Comparison of ENCODE assay signal across 13 cellular contexts in the genomic region with DNA sequence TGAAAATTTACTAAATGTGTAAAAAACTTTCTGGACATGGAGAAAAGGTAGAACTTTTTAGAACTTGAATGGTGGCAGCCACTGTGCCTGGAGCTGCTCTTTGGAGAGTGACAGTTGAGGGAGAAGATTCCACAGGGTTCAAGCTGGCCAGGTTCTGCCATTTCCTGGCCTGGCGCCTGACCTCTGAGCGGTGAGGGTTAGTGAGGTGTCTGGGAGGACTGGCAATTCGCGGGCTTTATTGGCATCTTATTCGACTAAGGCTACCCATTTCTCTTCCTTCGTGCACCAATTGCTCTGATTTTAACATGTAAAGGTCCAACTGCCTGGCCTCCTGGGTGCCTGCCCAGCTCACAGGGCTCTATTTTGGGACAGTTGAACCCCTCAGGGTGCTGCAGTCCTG. TPM values are rescaled to one million over a fixed set of nuclear protein-coding genes. Genes with fewer than 3 reads are reported as not detected.
DNase-seq lines count a peak whose midpoint lies in the region; ATAC-seq and TF ChIP-seq lines count a peak whose summit lies in the region.
"Had no signal": no experiment of that assay in that cellular context is flagged by ENCODE, and none has a peak within 500 bp of the region (broad histone marks: within the 10 kb centered on the region; RNA-seq: fewer than 3 reads in every experiment).

No MANE protein-coding gene starts in this region.

- TF ChIP-seq CTCF in choroid plexus epithelial cell (conservative IDR thresholded peaks at IDR 0.05; ENCODE audit: low read depth, low read length) (no peak), upper lobe of left lung (IDR thresholded peaks at IDR 0.05) (no peak), transverse colon (IDR thresholded peaks at IDR 0.05) (no peak)

- no peaks in the 10 kb centered on the region for H3K9me3 Mint-ChIP-seq in activated naive CD4-positive, alpha-beta T cell treated with anti-CD3 and anti-CD28 coated beads, Interleukin-2, amount 10 ng/mL, durations not matched to agents 7 days and 5 days
- no peaks in the 10 kb centered on the region for H3K9me3 Mint-ChIP-seq in naive thymus-derived CD8-positive, alpha-beta T cell
- H3K9me3 Mint-ChIP-seq: activated naive CD8-positive, alpha-beta T cell treated with anti-CD3 and anti-CD28 coated beads for 36 hours; natural killer cell treated with Interleukin-12 subunit alpha and Interleukin-12 subunit beta and Interleukin-15 and Interleukin-18, amount 100 ng/mL, for 72 hours; stimulated activated effector memory CD8-positive, alpha-beta T cell treated with anti-CD3 and anti-CD28 coated beads, Interleukin-12 subunit alpha, Interleukin-12 subunit beta, amount 100 ng/mL, for 72 hours had no signal

- no peak overlapping the region for H3K4me3 Mint-ChIP-seq in activated naive CD4-positive, alpha-beta T cell treated with anti-CD3 and anti-CD28 coated beads, Interleukin-2, amount 10 ng/mL, durations not matched to agents 7 days and 5 days
- no peak overlapping the region for H3K4me3 Mint-ChIP-seq in naive thymus-derived CD8-positive, alpha-beta T cell
- H3K4me3 Mint-ChIP-seq: activated naive CD8-positive, alpha-beta T cell treated with anti-CD3 and anti-CD28 coated beads for 36 hours; natural killer cell treated with Interleukin-12 subunit alpha and Interleukin-12 subunit beta and Interleukin-15 and Interleukin-18, amount 100 ng/mL, for 72 hours; stimulated activated effector memory CD8-positive, alpha-beta T cell treated with anti-CD3 and anti-CD28 coated beads, Interleukin-12 subunit alpha, Interleukin-12 subunit beta, amount 100 ng/mL, for 72 hours had no signal

- H3K27ac ChIP-seq in mesodermal cell (ENCODE audit: low read depth, low read length, severe bottlenecking) (no peak overlapping the region), upper lobe of left lung (peak overlapping the region in 3 of 4 donors; percentile 14 to 90 (median 84)), transverse colon (no peak overlapping the region)

- POLR2A ChIA-PET in naive thymus-derived CD8-positive, alpha-beta T cell (lab: Charles Lee), result no interaction called here

- H3K36me3 ChIP-seq in mesodermal cell (ENCODE audit: control insufficient read depth, insufficient read depth, low read length) (peaks cover 50% of the 10 kb centered on the region), upper lobe of left lung (peaks cover 0 to 34% (median 2%) of the 10 kb centered on the region in 4 donors), transverse colon (no peaks in the 10 kb centered on the region)

- no peak for TF ChIP-seq EP300 in upper lobe of left lung (IDR thresholded peaks at IDR 0.05)
- TF ChIP-seq EP300 in transverse colon (IDR thresholded peaks at IDR 0.05; ENCODE audit: low read depth), result no peak

- peak overlapping the region; percentile 52 for H3K27ac Mint-ChIP-seq in activated naive CD4-positive, alpha-beta T cell treated with anti-CD3 and anti-CD28 coated beads, Interleukin-2, amount 10 ng/mL, durations not matched to agents 7 days and 5 days
- no peak overlapping the region for H3K27ac Mint-ChIP-seq in naive thymus-derived CD8-positive, alpha-beta T cell
- H3K27ac Mint-ChIP-seq: activated naive CD8-positive, alpha-beta T cell treated with anti-CD3 and anti-CD28 coated beads for 36 hours; natural killer cell treated with Interleukin-12 subunit alpha and Interleukin-12 subunit beta and Interleukin-15 and Interleukin-18, amount 100 ng/mL, for 72 hours; stimulated activated effector memory CD8-positive, alpha-beta T cell treated with anti-CD3 and anti-CD28 coated beads, Interleukin-12 subunit alpha, Interleukin-12 subunit beta, amount 100 ng/mL, for 72 hours had no signal

- TF ChIP-seq POLR2A in upper lobe of left lung (IDR thresholded peaks at IDR 0.05) (no peak), transverse colon (IDR thresholded peaks at IDR 0.05) (no peak)

- in situ Hi-C loops in transverse colon (cut with MboI; ENCODE audit: low pct_ligation_motif_present in 1 of 4, low pct_unique_long_range_greater_than_20kb in 1 of 4, low sequenced_read_pairs in 3 of 4), result no loop called here

- peaks cover 64% of the 10 kb centered on the region for H3K27me3 Mint-ChIP-seq in activated naive CD4-positive, alpha-beta T cell treated with anti-CD3 and anti-CD28 coated beads, Interleukin-2, amount 10 ng/mL, durations not matched to agents 7 days and 5 days
- no peaks in the 10 kb centered on the region for H3K27me3 Mint-ChIP-seq in naive thymus-derived CD8-positive, alpha-beta T cell

- H3K9me3 ChIP-seq in mesodermal cell (ENCODE audit: control insufficient read depth, low read length) (no peaks in the 10 kb centered on the region), upper lobe of left lung (no peaks in the 10 kb centered on the region), transverse colon (no peaks in the 10 kb centered on the region)

- H3K4me3 ChIP-seq in choroid plexus epithelial cell (ENCODE audit: low read depth, low read length), result peak overlapping the region; percentile 74
- H3K4me3 ChIP-seq in mesodermal cell (ENCODE audit: extremely low read depth, insufficient read depth, low read length, poor library complexity, severe bottlenecking), result peak overlapping the region; percentile 99
- peak overlapping the region; percentile 12 to 63 (median 51) for H3K4me3 ChIP-seq in upper lobe of left lung
- H3K4me3 ChIP-seq in transverse colon, result peak overlapping the region in 1 of 4 donors; percentile 23

- CTCF ChIA-PET in activated naive CD4-positive, alpha-beta T cell treated with anti-CD3 and anti-CD28 coated beads, Interleukin-2, amount 10 ng/mL, durations not matched to agents 7 days and 5 days (lab: Charles Lee), result interaction anchor here (1.1 to 16.8 kb wide), 2 partner anchors 86 to 184 kb away, joined by 3 to 317 read pairs; no protein-coding TSS in a partner anchor

- WGBS in mesodermal cell (ENCODE audit: insufficient coverage in 2 of 2), 2 experiments, result 67 to 73% methylated on average over 6 of the region's 6 CpGs
- 70 to 82% methylated on average over 6 of the region's 6 CpGs for WGBS in upper lobe of left lung, 2 donors
- WGBS in transverse colon (ENCODE audit: low coverage in 1 of 2), 2 donors, result 73 to 76% methylated on average over 3 to 6 of the region's 6 CpGs

- ATAC-seq in upper lobe of left lung (ENCODE audit: low FRiP score in 2 of 2), result no peak
- no peak for ATAC-seq in GM21529 (IDR thresholded peaks at IDR 0.05; ENCODE audit: unreplicated experiment)
- ATAC-seq in naive thymus-derived CD8-positive, alpha-beta T cell, result no peak
- ATAC-seq: natural killer cell treated with Interleukin-12 subunit alpha and Interleukin-12 subunit beta and Interleukin-15 and Interleukin-18, amount 100 ng/mL, for 72 hours; stimulated activated effector memory CD8-positive, alpha-beta T cell treated with anti-CD3 and anti-CD28 coated beads, Interleukin-12 subunit alpha, Interleukin-12 subunit beta, amount 100 ng/mL, for 72 hours had no signal

- no peak for DNase-seq in activated naive CD4-positive, alpha-beta T cell treated with anti-CD3 and anti-CD28 coated beads, Interleukin-2, amount 10 ng/mL, durations not matched to agents 7 days and 5 days
- no peak for DNase-seq in activated naive CD4-positive, alpha-beta T cell (lab: John Stamatoyannopoulos, UW)
- DNase-seq in choroid plexus epithelial cell (ENCODE audit: low read depth), result no peak
- no peak for DNase-seq in upper lobe of left lung
- no peak for DNase-seq in transverse colon
- DNase-seq in naive thymus-derived CD8-positive, alpha-beta T cell, result no peak
- DNase-seq: activated naive CD8-positive, alpha-beta T cell treated with anti-CD3 and anti-CD28 coated beads for 36 hours; DMS153; Kasumi-1 had no signal

- H3K36me3 Mint-ChIP-seq in activated naive CD4-positive, alpha-beta T cell treated with anti-CD3 and anti-CD28 coated beads, Interleukin-2, amount 10 ng/mL, durations not matched to agents 7 days and 5 days, result no peaks in the 10 kb centered on the region
- H3K36me3 Mint-ChIP-seq in naive thymus-derived CD8-positive, alpha-beta T cell, result no peaks in the 10 kb centered on the region
- H3K36me3 Mint-ChIP-seq: natural killer cell treated with Interleukin-12 subunit alpha and Interleukin-12 subunit beta and Interleukin-15 and Interleukin-18, amount 100 ng/mL, for 72 hours had no signal

- H3K4me1 Mint-ChIP-seq in activated naive CD4-positive, alpha-beta T cell treated with anti-CD3 and anti-CD28 coated beads, Interleukin-2, amount 10 ng/mL, durations not matched to agents 7 days and 5 days, result peaks cover 21% of the 10 kb centered on the region
- H3K4me1 Mint-ChIP-seq in naive thymus-derived CD8-positive, alpha-beta T cell, result peaks cover 13 to 30% (median 23%) of the 10 kb centered on the region in 4 donors

- H3K27me3 ChIP-seq in upper lobe of left lung, result peaks cover 0 to 7% (median 0%) of the 10 kb centered on the region in 4 donors
- peaks cover 10% of the 10 kb centered on the region for H3K27me3 ChIP-seq in transverse colon

- intact Hi-C loops in transverse colon (cut with DNase I; ENCODE audit: low total_unique reads), result no loop called here

- peaks cover 64% of the 10 kb centered on the region for H3K4me1 ChIP-seq in mesodermal cell (ENCODE audit: control insufficient read depth, insufficient read depth, low read length, poor library complexity, severe bottlenecking)
- H3K4me1 ChIP-seq in upper lobe of left lung, result peaks cover 36 to 73% (median 45%) of the 10 kb centered on the region in 4 donors
- peaks cover 16 to 61% (median 26%) of the 10 kb centered on the region in 4 donors for H3K4me1 ChIP-seq in transverse colon

RNA-seq across cellular contexts. Expression of a gene that starts 2.4 kb away (rescaled TPM):
- 62.2 TPM for polyA plus RNA-seq in mesodermal cell (2013, experiment 1 of 2)
- 48.4 TPM for polyA plus RNA-seq in mesodermal cell (2013, experiment 2 of 2)
- 10 to 100 TPM in 1 of 6 donors, 1 to 10 TPM in 5; 3.9 to 11.0 (median 5.1) TPM for total RNA-seq in upper lobe of left lung
- total RNA-seq in transverse colon, result under 1 TPM in 3 of 4 donors, not detected in 1; 0.32 to 0.41 (median 0.40) TPM
- 1 to 10 TPM in 1 of 2 experiments, under 1 TPM in 1; 0.82 to 1.5 TPM for total RNA-seq in naive thymus-derived CD8-positive, alpha-beta T cell
- polyA plus RNA-seq in naive thymus-derived CD8-positive, alpha-beta T cell, result under 1 TPM in 2 of 3 donors, not detected in 1; 0.25 to 0.64 TPM

RNA-seq across cellular contexts. Expression of a gene that starts 49.0 kb away (rescaled TPM):
- polyA plus RNA-seq in mesodermal cell (2013, experiment 1 of 2), result 84.5 TPM
- 76.5 TPM for polyA plus RNA-seq in mesodermal cell (2013, experiment 2 of 2)
- 100 to 1,000 TPM in 4 of 6 donors, 10 to 100 TPM in 2; 72.4 to 248 (median 173) TPM for total RNA-seq in upper lobe of left lung
- 100 to 1,000 TPM; 108 to 271 (median 217) TPM for total RNA-seq in transverse colon
- 100 to 1,000 TPM; 104 to 105 TPM for total RNA-seq in naive thymus-derived CD8-positive, alpha-beta T cell
- polyA plus RNA-seq in naive thymus-derived CD8-positive, alpha-beta T cell, result 100 to 1,000 TPM; 123 to 133 (median 123) TPM

Comparison
In these comparisons a context has a peak if more than half of its experiments do, and no peak if none do; other contexts are left out.
1. H3K27ac ChIP-seq: peak in upper lobe of left lung (3 of 4); none in mesodermal cell (single experiment) and transverse colon (0 of 4).